1 cellular context compared by ENCODE assay signal in genomic region chr3:145094355-145094941, GRCh38.
TF ChIP-seq lines count a peak whose summit lies in the region.

No MANE protein-coding gene starts in this region.

TF ChIP-seq in SK-N-SH treated with all-trans-retinoic acid at 6 μM for 48 hours, 23 proteins besides CTCF, POLR2A, EP300 and RAD21 (continued from another document):
- TF ChIP-seq PPARA (CRISPR knock-in tag; IDR thresholded peaks at IDR 0.05; ENCODE audit: borderline replicate concordance) (no peak), ZFP3 (CRISPR knock-in tag; IDR thresholded peaks at IDR 0.05) (no peak), CSDC2 (CRISPR knock-in tag; IDR thresholded peaks at IDR 0.05) (no peak), CREB5 (CRISPR knock-in tag; IDR thresholded peaks at IDR 0.05; ENCODE audit: low read depth) (no peak), ISL1 (CRISPR knock-in tag; IDR thresholded peaks at IDR 0.05) (no peak), ZNF565 (CRISPR knock-in tag; conservative IDR thresholded peaks at IDR 0.05; ENCODE audit: low read depth) (no peak)
